ENCODE assay signal across 8 cellular contexts in the genomic region with DNA sequence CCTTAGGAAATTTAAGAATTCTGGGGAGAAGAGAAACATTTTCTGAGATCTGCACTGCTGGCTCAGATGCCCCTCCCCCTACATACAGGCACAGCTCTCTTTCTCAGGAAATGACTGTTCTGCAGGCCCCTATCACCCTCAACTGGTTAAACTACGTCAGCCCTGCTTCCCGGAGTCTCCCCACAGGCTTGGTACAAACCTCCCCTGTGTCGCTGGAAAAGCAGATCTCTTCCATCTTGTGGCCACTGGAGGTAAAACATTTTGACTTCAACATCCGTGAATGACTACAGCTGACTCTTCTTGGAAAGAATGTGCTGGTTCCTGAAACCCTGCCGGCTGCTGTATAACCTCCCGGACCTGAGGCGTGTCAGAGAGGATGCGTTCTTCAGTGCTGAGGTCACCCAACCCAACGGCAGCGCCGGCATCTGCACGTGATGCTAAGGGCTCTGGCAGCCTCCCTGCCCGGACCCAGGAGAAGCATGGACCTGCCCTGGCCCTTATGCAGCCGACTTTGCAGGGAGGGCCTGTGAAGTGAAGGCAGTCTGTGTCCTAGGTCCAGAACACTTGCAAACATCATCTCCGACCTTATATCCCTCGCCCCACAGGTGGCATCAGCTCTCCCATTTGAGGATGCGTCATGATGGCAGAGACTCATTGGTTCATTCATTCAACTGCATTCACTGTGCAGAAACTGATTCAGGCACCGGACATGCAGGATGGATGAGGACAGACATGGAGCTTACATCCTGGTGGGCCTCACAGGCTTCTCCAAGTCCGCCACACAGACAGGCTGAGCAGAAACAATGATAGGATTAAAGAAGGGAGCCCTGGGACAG.
DNase-seq lines count a peak whose midpoint lies in the region; ATAC-seq, FAIRE-seq and TF ChIP-seq lines count a peak whose summit lies in the region.

No MANE protein-coding gene starts in this region.

- CTCF ChIA-PET in HepG2 (lab: Yijun Ruan, JAX; ENCODE audit: low intra/inter-chr PET ratio, low total read pairs), result interaction anchor here (3.0 kb wide), 1 partner anchor 209 kb away, joined by 39 read pairs; no protein-coding TSS in a partner anchor

- H3K9me3 Mint-ChIP-seq in dendritic cell treated with granulocyte-macrophage colony-stimulating factor and Interleukin-4, amounts not matched to agents 40 ng/mL and 50 ng/mL, for 4 days, result no peaks in the 10 kb centered on the region

- TF ChIP-seq CTCF in HepG2 (CRISPR knock-in tag; IDR thresholded peaks at IDR 0.05), result peak; percentile 63

- no peaks in the 10 kb centered on the region for H4K20me1 ChIP-seq in HepG2 (ENCODE audit: insufficient read depth, low read length)

- peak; percentile 39 for ATAC-seq in HG03159 (IDR thresholded peaks at IDR 0.05; ENCODE audit: unreplicated experiment)
- peak; percentile 93 for ATAC-seq in HepG2

- in situ Hi-C loops in HepG2 (cut with HindIII; ENCODE audit: extremely low pct_ligation_motif_present, low pct_unique_long_range_greater_than_20kb), result loop anchor here (5.0 kb wide), 1 partner anchor 206 kb away; the partner anchor contains the start of gene SAMD4A

- peak overlapping the region; percentile 79 for H3K27ac Mint-ChIP-seq in dendritic cell treated with granulocyte-macrophage colony-stimulating factor and Interleukin-4, amounts not matched to agents 40 ng/mL and 50 ng/mL, for 4 days

- 77% methylated on average over 15 of the region's 19 CpGs for WGBS in HepG2 (ENCODE audit: low lambda C conversion rate)

- no peak overlapping the region for H2AFZ ChIP-seq in HepG2 (ENCODE audit: low read length)

- no peak overlapping the region for H3K9ac ChIP-seq in HepG2 (ENCODE audit: insufficient read depth, low read depth, low read length)

- TF ChIP-seq POLR2A in HepG2 (IDR thresholded peaks at IDR 0.05; ENCODE audit: insufficient read depth in 1 of 2, low read depth in 2 of 2, low read length in 2 of 2), result no peak

- H3K36me3 Mint-ChIP-seq in dendritic cell treated with granulocyte-macrophage colony-stimulating factor and Interleukin-4, amounts not matched to agents 40 ng/mL and 50 ng/mL, for 4 days (ENCODE audit: low read depth), result no peaks in the 10 kb centered on the region

- H3K4me1 Mint-ChIP-seq in dendritic cell treated with granulocyte-macrophage colony-stimulating factor and Interleukin-4, amounts not matched to agents 40 ng/mL and 50 ng/mL, for 4 days (ENCODE audit: low read depth), result peaks cover 50% of the 10 kb centered on the region

- H3K27me3 Mint-ChIP-seq in dendritic cell treated with granulocyte-macrophage colony-stimulating factor and Interleukin-4, amounts not matched to agents 40 ng/mL and 50 ng/mL, for 4 days, result peaks cover 35% of the 10 kb centered on the region

- H3K9me3 ChIP-seq in HepG2 (ENCODE audit: low read length), result no peaks in the 10 kb centered on the region

- POLR2A ChIA-PET in HepG2 (lab: Yijun Ruan, JAX), result no interaction called here

- FAIRE-seq in HepG2 (lab: Jason Lieb, UNC), result peak; percentile 88

- no peak overlapping the region for H3K4me3 ChIP-seq in HepG2 (replicated peaks in 1 of 3; ENCODE audit: insufficient read depth in 1 of 3, low read depth in 2 of 3, low read length in 3 of 3)

- no peak overlapping the region for H3K4me2 ChIP-seq in HepG2 (ENCODE audit: low read depth, low read length)

- TF ChIP-seq EP300 in HepG2 (IDR thresholded peaks at IDR 0.05; ENCODE audit: low read depth in 2 of 2, low read length in 2 of 2) (no peak), HepG2 (CRISPR knock-in tag; IDR thresholded peaks at IDR 0.05; ENCODE audit: borderline replicate concordance) (no peak)

- intact Hi-C loops in dendritic cell treated with granulocyte-macrophage colony-stimulating factor and Interleukin-4, amounts not matched to agents 40 ng/mL and 50 ng/mL, for 4 days (cut with micrococcal nuclease), result loop anchor here (1.0 to 5.0 kb wide), 3 partner anchors 43 to 209 kb away; no protein-coding TSS in a partner anchor
- intact Hi-C loops in HepG2 (cut with micrococcal nuclease; ENCODE audit: unreplicated experiment), result loop anchor here (1.0 kb wide), 1 partner anchor 209 kb away; no protein-coding TSS in a partner anchor

- peaks cover 43 to 84% of the 10 kb centered on the region in 2 experiments for H3K36me3 ChIP-seq in HepG2 (replicated peaks in 1 of 2; ENCODE audit: control insufficient read depth in 1 of 2, insufficient read depth in 2 of 2, low read length in 2 of 2)

- TF ChIP-seq RAD21 in HepG2 (CRISPR knock-in tag; IDR thresholded peaks at IDR 0.05), result peak; percentile 41; the same call in 1 of the 2 replicates

- BruUV-seq in HepG2 (replicated peaks; lab: Mats Ljungman, UMichigan), result no TSS peak

- peaks cover 25% of the 10 kb centered on the region for H3K4me1 ChIP-seq in HepG2 (ENCODE audit: insufficient read depth, low read length)

- H3K27ac ChIP-seq in HepG2 (ENCODE audit: extremely low read length, insufficient read depth, low read length), result peak overlapping the region; percentile 8

- no peaks in the 10 kb centered on the region for H3K27me3 ChIP-seq in HepG2 (ENCODE audit: control insufficient read depth in 1 of 2, insufficient read depth in 2 of 2, low read length in 2 of 2)

- peak overlapping the region; percentile 57 for H3K4me3 Mint-ChIP-seq in dendritic cell treated with granulocyte-macrophage colony-stimulating factor and Interleukin-4, amounts not matched to agents 40 ng/mL and 50 ng/mL, for 4 days

- DNase-seq in SIG-M5 treated with dmso at 0.1 percent for 504 hours (lab: John Stamatoyannopoulos, UW; ENCODE audit: unreplicated experiment), result peak; percentile 92
- DNase-seq in SIG-M5 (lab: John Stamatoyannopoulos, UW), result no peak
- DNase-seq in NCI-H446 (lab: John Stamatoyannopoulos, UW), result peak; percentile 9 to 44
- DNase-seq in activated CD4-positive, alpha-beta T cell treated with anti-CD3 and anti-CD28 coated beads for 48 hours, result peak; percentile 87
- peak; percentile 78 for DNase-seq in HepG2 (ENCODE audit: low spot score)
- DNase-seq in stimulated activated CD4-positive, alpha-beta T cell treated with anti-CD3 and anti-CD28 coated beads, Interleukin-2, amount 100 ng/mL, for 4 hours (ENCODE audit: low read depth), result peak; percentile 67

- no peaks in the 10 kb centered on the region for H3K79me2 ChIP-seq in HepG2 (ENCODE audit: insufficient read depth, low read length)

TF ChIP-seq in HepG2, 621 proteins besides CTCF, POLR2A, EP300 and RAD21 (continues in another document):
- TF ChIP-seq, protein P1, sequence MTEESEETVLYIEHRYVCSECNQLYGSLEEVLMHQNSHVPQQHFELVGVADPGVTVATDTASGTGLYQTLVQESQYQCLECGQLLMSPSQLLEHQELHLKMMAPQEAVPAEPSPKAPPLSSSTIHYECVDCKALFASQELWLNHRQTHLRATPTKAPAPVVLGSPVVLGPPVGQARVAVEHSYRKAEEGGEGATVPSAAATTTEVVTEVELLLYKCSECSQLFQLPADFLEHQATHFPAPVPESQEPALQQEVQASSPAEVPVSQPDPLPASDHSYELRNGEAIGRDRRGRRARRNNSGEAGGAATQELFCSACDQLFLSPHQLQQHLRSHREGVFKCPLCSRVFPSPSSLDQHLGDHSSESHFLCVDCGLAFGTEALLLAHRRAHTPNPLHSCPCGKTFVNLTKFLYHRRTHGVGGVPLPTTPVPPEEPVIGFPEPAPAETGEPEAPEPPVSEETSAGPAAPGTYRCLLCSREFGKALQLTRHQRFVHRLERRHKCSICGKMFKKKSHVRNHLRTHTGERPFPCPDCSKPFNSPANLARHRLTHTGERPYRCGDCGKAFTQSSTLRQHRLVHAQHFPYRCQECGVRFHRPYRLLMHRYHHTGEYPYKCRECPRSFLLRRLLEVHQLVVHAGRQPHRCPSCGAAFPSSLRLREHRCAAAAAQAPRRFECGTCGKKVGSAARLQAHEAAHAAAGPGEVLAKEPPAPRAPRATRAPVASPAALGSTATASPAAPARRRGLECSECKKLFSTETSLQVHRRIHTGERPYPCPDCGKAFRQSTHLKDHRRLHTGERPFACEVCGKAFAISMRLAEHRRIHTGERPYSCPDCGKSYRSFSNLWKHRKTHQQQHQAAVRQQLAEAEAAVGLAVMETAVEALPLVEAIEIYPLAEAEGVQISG (CRISPR knock-in tag; IDR thresholded peaks at IDR 0.05), result 0 out of 2 replicates have a peak, but pooled peaks have one; percentile 24
- TF ChIP-seq ZBTB46 (CRISPR knock-in tag; IDR thresholded peaks at IDR 0.05; ENCODE audit: borderline replicate concordance) (no peak), ZNF691 (CRISPR knock-in tag; IDR thresholded peaks at IDR 0.05; ENCODE audit: borderline replicate concordance, low read depth) (no peak), CEBPB (IDR thresholded peaks at IDR 0.05; ENCODE audit: borderline replicate concordance, low read depth, low read length) (no peak)
